10 cellular contexts compared by ENCODE assay signal in genomic region chr10:74923556-74923955, GRCh38.
DNase-seq lines count a peak whose midpoint lies in the region; ATAC-seq, FAIRE-seq and TF ChIP-seq lines count a peak whose summit lies in the region.
"Had no signal": no experiment of that assay in that cellular context is flagged by ENCODE, and none has a peak within 500 bp of the region (broad histone marks: within the 10 kb centered on the region; RNA-seq: fewer than 3 reads in every experiment).

No MANE protein-coding gene starts in this region.

- H3K27ac ChIP-seq in osteoblast (ENCODE audit: low read depth, low read length), result peak overlapping the region; percentile 80
- H3K27ac ChIP-seq in substantia nigra (ENCODE audit: low read depth, low read length, poor library complexity, severe bottlenecking), result no peak overlapping the region

- H3K4me2 ChIP-seq in osteoblast (ENCODE audit: insufficient read depth, low read length), result peak overlapping the region; percentile 77

- POLR2A ChIA-PET in GM10248 (lab: Yijun Ruan, JAX), result no interaction called here

- no peaks in the 10 kb centered on the region for H3K9me3 ChIP-seq in osteoblast (ENCODE audit: low read depth, low read length)

- no peaks in the 10 kb centered on the region for H3K27me3 ChIP-seq in osteoblast (ENCODE audit: insufficient read depth, low read length)

- no peaks in the 10 kb centered on the region for H4K20me1 ChIP-seq in osteoblast (ENCODE audit: insufficient read depth, low read length)

- no peak for FAIRE-seq in D721Med (lab: Jason Lieb, UNC)
- FAIRE-seq: bronchial epithelial cell, GM12892 had no signal

- ATAC-seq in HG03521 (IDR thresholded peaks at IDR 0.05; ENCODE audit: unreplicated experiment), result no peak

- peaks cover 64% of the 10 kb centered on the region for H3K79me2 ChIP-seq in osteoblast (ENCODE audit: insufficient read depth, low read length)

- TF ChIP-seq CTCF in D721Med (IDR thresholded peaks at IDR 0.05; ENCODE audit: insufficient read depth, missing control alignments) (peak; percentile 10), NB4 (IDR thresholded peaks at IDR 0.05; ENCODE audit: low read depth, low read length) (no peak), osteoblast (IDR thresholded peaks at IDR 0.05; ENCODE audit: extremely low read depth, low read depth, low read length) (no peak), GM10248 (IDR thresholded peaks at IDR 0.05; ENCODE audit: control extremely low read depth, extremely low read depth, low read depth, missing control alignments) (no peak)

- CTCF ChIA-PET in GM10248 (lab: Yijun Ruan, JAX), result interaction anchor here (1.1 to 1.4 kb wide), 2 partner anchors 46 to 67 kb away, joined by 3 read pairs; no protein-coding TSS in a partner anchor

- no peaks in the 10 kb centered on the region for H3K36me3 ChIP-seq in osteoblast (ENCODE audit: insufficient read depth, low read length)

- H3K4me1 ChIP-seq in osteoblast (ENCODE audit: insufficient read depth, low read length), result peaks cover 49% of the 10 kb centered on the region

- no peak for DNase-seq in D721Med (ENCODE audit: insufficient read length, low spot score)
- peak; percentile 27 for DNase-seq in NB4 (ENCODE audit: low read depth)
- peak; percentile 34 for DNase-seq in dermis blood vessel endothelial cell
- DNase-seq in osteoblast (ENCODE audit: insufficient read length, low spot score, missing footprints), result no peak
- DNase-seq in substantia nigra (lab: John Stamatoyannopoulos, UW), result no peak
- no peak for DNase-seq in NCI-H1436 treated with DMSO at 0.1 percent for 48 hours (lab: John Stamatoyannopoulos, UW)
- DNase-seq in GM10248 (ENCODE audit: extremely low spot score), result no peak

- H3K4me3 ChIP-seq in NB4 (ENCODE audit: low read depth, low read length) (no peak overlapping the region), osteoblast (ENCODE audit: insufficient read depth, low read length) (no peak overlapping the region)

- no peak for TF ChIP-seq POLR2A in NB4 (IDR thresholded peaks at IDR 0.05; ENCODE audit: extremely low read depth, insufficient read length)

- H2AFZ ChIP-seq in osteoblast (ENCODE audit: low read length), result no peak overlapping the region

Comparison
In these comparisons a context has a peak if more than half of its experiments do, and no peak if none do; other contexts are left out.
1. DNase-seq: peak in NB4 (single experiment) and dermis blood vessel endothelial cell (single experiment); none in D721Med (single experiment), osteoblast (single experiment), substantia nigra (0 of 49), NCI-H1436 treated with DMSO at 0.1 percent for 48 hours (single experiment) and GM10248 (single experiment).